Comparison of ENCODE assay signal across 9 cellular contexts in the genomic region with DNA sequence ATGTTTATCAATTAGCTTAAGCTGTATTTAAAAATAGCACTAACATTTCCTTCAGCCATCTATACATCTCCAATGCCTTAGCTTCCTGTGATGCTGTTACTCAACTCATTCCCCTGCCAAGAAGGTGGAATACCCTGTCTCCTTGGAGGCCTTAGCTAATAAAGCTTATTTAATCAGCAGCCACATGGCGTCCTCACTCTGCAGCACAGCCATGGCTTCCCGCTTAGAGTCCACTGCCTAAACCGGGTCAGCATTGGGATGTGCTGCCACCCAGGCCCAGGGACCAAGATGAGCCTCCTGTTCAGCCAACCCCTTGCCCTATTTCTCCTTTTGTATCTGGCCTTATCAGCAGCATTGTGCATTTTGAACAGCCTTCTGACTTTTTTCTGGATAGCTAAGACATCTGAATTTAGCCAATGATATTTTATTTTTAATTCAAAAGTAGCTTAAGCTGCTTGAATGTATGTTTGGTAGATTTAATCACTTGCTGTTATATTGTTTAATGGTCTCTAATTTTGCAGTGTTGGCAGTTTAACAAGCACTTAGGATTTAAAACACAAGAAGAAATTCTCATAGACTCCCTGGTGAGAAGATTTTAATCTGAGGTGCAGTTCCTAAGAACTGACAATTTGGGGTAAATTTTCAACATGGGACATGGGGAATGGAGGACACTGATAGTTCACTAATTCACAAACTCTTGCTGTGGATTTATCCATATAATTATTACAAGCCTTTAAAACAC.
DNase-seq lines count a peak whose midpoint lies in the region; ATAC-seq and TF ChIP-seq lines count a peak whose summit lies in the region.
"Had no signal": no experiment of that assay in that cellular context is flagged by ENCODE, and none has a peak within 500 bp of the region (broad histone marks: within the 10 kb centered on the region; RNA-seq: fewer than 3 reads in every experiment).

No MANE protein-coding gene starts in this region.

- H4K20me1 ChIP-seq in DND-41 (ENCODE audit: insufficient read depth, low read length) (no peaks in the 10 kb centered on the region), PC-3 (ENCODE audit: low read length) (no peaks in the 10 kb centered on the region)

- POLR2A ChIA-PET in PC-3 (lab: Charles Lee; ENCODE audit: unreplicated experiment) = interaction anchor here (0.5 to 0.6 kb wide), 3 partner anchors 345 to 862 kb away, joined by 3 to 4 read pairs (median 4); no protein-coding TSS in a partner anchor
- POLR2A ChIA-PET in activated CD4-positive, alpha-beta T cell treated with anti-CD3 and anti-CD28 coated beads, Interleukin-2, amount 10 ng/mL, durations not matched to agents 7 days and 5 days (lab: Charles Lee) = interaction anchor here (0.6 kb wide), 1 partner anchor 205 kb away, joined by 4 read pairs; no protein-coding TSS in a partner anchor

- H2AFZ ChIP-seq in DND-41 (ENCODE audit: low read depth, low read length) (peak overlapping the region; percentile 14; the same call in 1 of the 2 replicates), PC-3 (ENCODE audit: low read length) (no peak overlapping the region), parathyroid adenoma (peak overlapping the region; percentile 72)

- H3K4me1 ChIP-seq in DND-41 (ENCODE audit: insufficient read depth, low read length) = peaks cover 23% of the 10 kb centered on the region
- H3K4me1 ChIP-seq in PC-3 (ENCODE audit: insufficient read depth, low read length) = peaks cover 28% of the 10 kb centered on the region
- H3K4me1 ChIP-seq in parathyroid adenoma = peaks cover 16% of the 10 kb centered on the region

- CTCF ChIA-PET in PC-3 (lab: Charles Lee) = interaction anchor here (0.6 to 1.9 kb wide), 16 partner anchors 45 to 1443 kb away, joined by 3 to 21 read pairs (median 3); partner anchors contain the start of gene SSBP2
- CTCF ChIA-PET in activated CD4-positive, alpha-beta T cell treated with anti-CD3 and anti-CD28 coated beads, Interleukin-2, amount 10 ng/mL, durations not matched to agents 7 days and 5 days (lab: Charles Lee) = interaction anchor here (0.6 to 1.3 kb wide), 7 partner anchors 9 to 744 kb away, joined by 3 to 5 read pairs (median 3); partner anchors contain the start of gene SSBP2

- no peaks in the 10 kb centered on the region for H3K36me3 Mint-ChIP-seq in activated CD4-positive, alpha-beta T cell treated with anti-CD3 and anti-CD28 coated beads, Interleukin-2, amount 10 ng/mL, durations not matched to agents 7 days and 5 days (ENCODE audit: low read depth)

- peak overlapping the region; percentile 64 for H3K27ac ChIP-seq in DND-41 (ENCODE audit: low read length)
- peak overlapping the region; percentile 68 for H3K27ac ChIP-seq in PC-3 (ENCODE audit: low read length)
- peak overlapping the region; percentile 70 for H3K27ac ChIP-seq in parathyroid adenoma

- H3K27me3 ChIP-seq in DND-41 (ENCODE audit: insufficient read depth, low read length, poor library complexity) = no peaks in the 10 kb centered on the region
- H3K27me3 ChIP-seq in PC-3 (ENCODE audit: low read length) = no peaks in the 10 kb centered on the region
- H3K27me3 ChIP-seq in parathyroid adenoma (ENCODE audit: control insufficient read depth, insufficient read depth, low read length) = no peaks in the 10 kb centered on the region

- no peaks in the 10 kb centered on the region for H3F3A ChIP-seq in PC-3 (ENCODE audit: low read length, unreplicated experiment)

- no peak overlapping the region for H3K27ac Mint-ChIP-seq in activated CD4-positive, alpha-beta T cell treated with anti-CD3 and anti-CD28 coated beads, Interleukin-2, amount 10 ng/mL, durations not matched to agents 7 days and 5 days

- no peak overlapping the region for H3K4me2 ChIP-seq in DND-41 (ENCODE audit: insufficient read depth, low read length)
- H3K4me2 ChIP-seq in PC-3 (ENCODE audit: low read length) = peak overlapping the region; percentile 3; the same call in 1 of the 2 replicates
- H3K4me2 ChIP-seq in parathyroid adenoma (ENCODE audit: low read length) = no peak overlapping the region

- TF ChIP-seq CTCF in DND-41 (IDR thresholded peaks at IDR 0.05; ENCODE audit: borderline replicate concordance, extremely low read depth, low read length, poor library complexity, severe bottlenecking) = no peak
- TF ChIP-seq CTCF in PC-3 (conservative IDR thresholded peaks at IDR 0.05; ENCODE audit: low read depth, low read length) = no peak
- TF ChIP-seq CTCF in fibroblast of the aortic adventitia (IDR thresholded peaks at IDR 0.05; ENCODE audit: insufficient read depth, low read length) = no peak
- TF ChIP-seq CTCF in parathyroid adenoma (IDR thresholded peaks at IDR 0.05) = no peak

- H3K36me3 ChIP-seq in DND-41 (ENCODE audit: insufficient read depth, low read length) (peaks cover 3% of the 10 kb centered on the region; the same call in 1 of the 2 replicates), PC-3 (ENCODE audit: low read depth, low read length) (no peaks in the 10 kb centered on the region), parathyroid adenoma (ENCODE audit: control insufficient read depth, insufficient read depth, low read length) (no peaks in the 10 kb centered on the region)

- ATAC-seq in DND-41 (ENCODE audit: insufficient read depth, low read depth) (no peak), PC-3 (peak; percentile 69)

- H3K9ac ChIP-seq in DND-41 (ENCODE audit: low read depth, low read length) = peak overlapping the region; percentile 14; the same call in 1 of the 2 replicates
- no peak overlapping the region; the same call in 1 of the 2 replicates for H3K9ac ChIP-seq in PC-3 (ENCODE audit: low read length)
- no peak overlapping the region for H3K9ac ChIP-seq in parathyroid adenoma

- intact Hi-C loops in PC-3 (cut with micrococcal nuclease) = loop anchor here (1.0 to 5.0 kb wide), 4 partner anchors 193 to 863 kb away; partner anchors contain the start of genes ATG10 and ZCCHC9

- H3K9me2 ChIP-seq in PC-3 (replicated peaks; ENCODE audit: low read length) = no peaks in the 10 kb centered on the region

- H3K4me3 ChIP-seq in DND-41 (ENCODE audit: low read depth in 1 of 2, low read length in 2 of 2) (no peak overlapping the region), PC-3 (ENCODE audit: low read length) (no peak overlapping the region), fibroblast of the aortic adventitia (ENCODE audit: low read depth, low read length) (no peak overlapping the region), parathyroid adenoma (ENCODE audit: low read depth, low read length) (no peak overlapping the region)

- no peaks in the 10 kb centered on the region for H3K9me3 Mint-ChIP-seq in activated CD4-positive, alpha-beta T cell treated with anti-CD3 and anti-CD28 coated beads, Interleukin-2, amount 10 ng/mL, durations not matched to agents 7 days and 5 days

- no peaks in the 10 kb centered on the region for H3K9me3 ChIP-seq in DND-41 (ENCODE audit: insufficient read depth, low read length, severe bottlenecking)
- no peaks in the 10 kb centered on the region for H3K9me3 ChIP-seq in PC-3 (ENCODE audit: low read length)
- no peaks in the 10 kb centered on the region for H3K9me3 ChIP-seq in parathyroid adenoma (ENCODE audit: control insufficient read depth, low read length)

- peaks cover 3% of the 10 kb centered on the region for H3K4me1 Mint-ChIP-seq in activated CD4-positive, alpha-beta T cell treated with anti-CD3 and anti-CD28 coated beads, Interleukin-2, amount 10 ng/mL, durations not matched to agents 7 days and 5 days

- H3K27me3 Mint-ChIP-seq in activated CD4-positive, alpha-beta T cell treated with anti-CD3 and anti-CD28 coated beads, Interleukin-2, amount 10 ng/mL, durations not matched to agents 7 days and 5 days = no peaks in the 10 kb centered on the region

- no peak for DNase-seq in DND-41
- peak; percentile 55 for DNase-seq in PC-3
- DNase-seq in fibroblast of the aortic adventitia (ENCODE audit: low read depth) = peak; percentile 61
- DNase-seq in GF-D8 (lab: John Stamatoyannopoulos, UW) = no peak
- DNase-seq in NCI-H2227 treated with DMSO at 0.1 percent for 48 hours (lab: John Stamatoyannopoulos, UW) = no peak
- DNase-seq in activated CD4-positive, alpha-beta T cell treated with anti-CD3 and anti-CD28 coated beads, Interleukin-2, amount 10 ng/mL, durations not matched to agents 7 days and 5 days = no peak
- DNase-seq in NOMO-1 treated with dmso at 0.1 percent for 144 hours (lab: John Stamatoyannopoulos, UW; ENCODE audit: unreplicated experiment) = no peak
- DNase-seq: activated T-cell treated with anti-CD3 and anti-CD28 coated beads, Interleukin-2, amount 50 U/mL, for 48 hours had no signal

- H3K79me2 ChIP-seq in DND-41 (ENCODE audit: insufficient read depth, low read length) (0 out of 2 replicates have a peak, but pooled peaks cover 3% of the 10 kb centered on the region), PC-3 (ENCODE audit: low read length) (no peaks in the 10 kb centered on the region), parathyroid adenoma (no peaks in the 10 kb centered on the region)

- H3K4me3 Mint-ChIP-seq in activated CD4-positive, alpha-beta T cell treated with anti-CD3 and anti-CD28 coated beads, Interleukin-2, amount 10 ng/mL, durations not matched to agents 7 days and 5 days = no peak overlapping the region

- BruUV-seq in PC-3 (replicated peaks; lab: Mats Ljungman, UMichigan) = no TSS peak

Comparison
In these comparisons a context has a peak if more than half of its experiments do, and no peak if none do; other contexts are left out.
1. DNase-seq: peak in PC-3 (single experiment) and fibroblast of the aortic adventitia (single experiment); none in DND-41 (single experiment), GF-D8 (single experiment), NCI-H2227 treated with DMSO at 0.1 percent for 48 hours (single experiment), activated CD4-positive, alpha-beta T cell treated with anti-CD3 and anti-CD28 coated beads, Interleukin-2, amount 10 ng/mL, durations not matched to agents 7 days and 5 days (single experiment) and NOMO-1 treated with dmso at 0.1 percent for 144 hours (single experiment).
2. Peak in every context shown above with its lines, with median percentiles within 50 percentile points of each other: H3K27ac ChIP-seq.